ENCODE assay signal across 1 cellular context in the genomic region with DNA sequence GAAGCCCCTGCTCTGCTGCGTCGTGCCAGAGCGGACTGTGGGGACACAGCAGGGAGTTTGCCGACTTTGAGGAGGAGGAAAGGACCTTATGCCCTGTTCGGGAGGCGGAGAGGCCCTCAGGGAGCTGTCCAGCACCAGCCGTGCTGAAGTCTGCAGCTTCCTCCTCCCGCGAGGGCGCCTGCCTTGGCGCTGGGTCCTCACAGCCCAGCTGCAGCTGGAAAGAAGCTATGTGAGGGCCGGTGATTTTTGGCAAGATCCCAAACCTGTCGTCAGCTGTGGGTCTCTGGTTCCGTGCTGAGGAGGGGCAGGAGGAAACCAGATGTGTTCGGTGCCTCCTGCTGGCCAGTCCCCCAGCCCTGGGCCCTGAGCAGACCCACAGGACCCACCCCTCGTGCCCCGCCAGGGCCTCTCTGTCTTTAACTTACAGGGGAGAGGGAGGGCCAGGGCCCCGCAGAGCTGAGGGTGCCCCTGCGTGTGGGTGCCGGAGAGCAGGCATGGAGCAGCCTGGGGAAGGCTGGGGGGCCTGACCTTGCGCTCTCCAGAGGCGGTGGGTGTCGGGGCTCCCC.
A peak's percentile ranks its signal among the peaks of the same experiment; 100 is the strongest.
TF ChIP-seq lines count a peak whose summit lies in the region.

No MANE protein-coding gene starts in this region.

TF ChIP-seq in K562, 482 proteins besides CTCF, POLR2A, EP300 and RAD21 (continued from another document):
- TF ChIP-seq, protein P1, sequence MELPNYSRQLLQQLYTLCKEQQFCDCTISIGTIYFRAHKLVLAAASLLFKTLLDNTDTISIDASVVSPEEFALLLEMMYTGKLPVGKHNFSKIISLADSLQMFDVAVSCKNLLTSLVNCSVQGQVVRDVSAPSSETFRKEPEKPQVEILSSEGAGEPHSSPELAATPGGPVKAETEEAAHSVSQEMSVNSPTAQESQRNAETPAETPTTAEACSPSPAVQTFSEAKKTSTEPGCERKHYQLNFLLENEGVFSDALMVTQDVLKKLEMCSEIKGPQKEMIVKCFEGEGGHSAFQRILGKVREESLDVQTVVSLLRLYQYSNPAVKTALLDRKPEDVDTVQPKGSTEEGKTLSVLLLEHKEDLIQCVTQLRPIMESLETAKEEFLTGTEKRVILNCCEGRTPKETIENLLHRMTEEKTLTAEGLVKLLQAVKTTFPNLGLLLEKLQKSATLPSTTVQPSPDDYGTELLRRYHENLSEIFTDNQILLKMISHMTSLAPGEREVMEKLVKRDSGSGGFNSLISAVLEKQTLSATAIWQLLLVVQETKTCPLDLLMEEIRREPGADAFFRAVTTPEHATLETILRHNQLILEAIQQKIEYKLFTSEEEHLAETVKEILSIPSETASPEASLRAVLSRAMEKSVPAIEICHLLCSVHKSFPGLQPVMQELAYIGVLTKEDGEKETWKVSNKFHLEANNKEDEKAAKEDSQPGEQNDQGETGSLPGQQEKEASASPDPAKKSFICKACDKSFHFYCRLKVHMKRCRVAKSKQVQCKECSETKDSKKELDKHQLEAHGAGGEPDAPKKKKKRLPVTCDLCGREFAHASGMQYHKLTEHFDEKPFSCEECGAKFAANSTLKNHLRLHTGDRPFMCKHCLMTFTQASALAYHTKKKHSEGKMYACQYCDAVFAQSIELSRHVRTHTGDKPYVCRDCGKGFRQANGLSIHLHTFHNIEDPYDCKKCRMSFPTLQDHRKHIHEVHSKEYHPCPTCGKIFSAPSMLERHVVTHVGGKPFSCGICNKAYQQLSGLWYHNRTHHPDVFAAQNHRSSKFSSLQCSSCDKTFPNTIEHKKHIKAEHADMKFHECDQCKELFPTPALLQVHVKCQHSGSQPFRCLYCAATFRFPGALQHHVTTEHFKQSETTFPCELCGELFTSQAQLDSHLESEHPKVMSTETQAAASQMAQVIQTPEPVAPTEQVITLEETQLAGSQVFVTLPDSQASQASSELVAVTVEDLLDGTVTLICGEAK (IDR thresholded peaks at IDR 0.05): no peak
- TF ChIP-seq, protein P1 (CRISPR knock-in tag; IDR thresholded peaks at IDR 0.05): no peak
- peak; percentile 82 for TF ChIP-seq PRMT5 (CRISPR knock-in tag; IDR thresholded peaks at IDR 0.05)
- no peak for TF ChIP-seq ZNF696 (CRISPR knock-in tag; conservative IDR thresholded peaks at IDR 0.05)
- TF ChIP-seq, protein P2, sequence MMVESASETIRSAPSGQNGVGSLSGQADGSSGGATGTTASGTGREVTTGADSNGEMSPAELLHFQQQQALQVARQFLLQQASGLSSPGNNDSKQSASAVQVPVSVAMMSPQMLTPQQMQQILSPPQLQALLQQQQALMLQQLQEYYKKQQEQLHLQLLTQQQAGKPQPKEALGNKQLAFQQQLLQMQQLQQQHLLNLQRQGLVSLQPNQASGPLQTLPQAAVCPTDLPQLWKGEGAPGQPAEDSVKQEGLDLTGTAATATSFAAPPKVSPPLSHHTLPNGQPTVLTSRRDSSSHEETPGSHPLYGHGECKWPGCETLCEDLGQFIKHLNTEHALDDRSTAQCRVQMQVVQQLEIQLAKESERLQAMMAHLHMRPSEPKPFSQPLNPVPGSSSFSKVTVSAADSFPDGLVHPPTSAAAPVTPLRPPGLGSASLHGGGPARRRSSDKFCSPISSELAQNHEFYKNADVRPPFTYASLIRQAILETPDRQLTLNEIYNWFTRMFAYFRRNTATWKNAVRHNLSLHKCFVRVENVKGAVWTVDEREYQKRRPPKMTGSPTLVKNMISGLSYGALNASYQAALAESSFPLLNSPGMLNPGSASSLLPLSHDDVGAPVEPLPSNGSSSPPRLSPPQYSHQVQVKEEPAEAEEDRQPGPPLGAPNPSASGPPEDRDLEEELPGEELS (CRISPR knock-in tag; IDR thresholded peaks at IDR 0.05; ENCODE audit: borderline replicate concordance): peak; percentile 47; the same call in 1 of the 2 replicates
- peak in 1 of 2 experiments; percentile 76; a peak in 2 of 4 replicates for TF ChIP-seq RCOR1 (IDR thresholded peaks at IDR 0.05; ENCODE audit: borderline replicate concordance in 1 of 2, low read depth in 2 of 2, low read length in 2 of 2)
